23 cellular contexts compared by ENCODE assay signal in the genomic region with DNA sequence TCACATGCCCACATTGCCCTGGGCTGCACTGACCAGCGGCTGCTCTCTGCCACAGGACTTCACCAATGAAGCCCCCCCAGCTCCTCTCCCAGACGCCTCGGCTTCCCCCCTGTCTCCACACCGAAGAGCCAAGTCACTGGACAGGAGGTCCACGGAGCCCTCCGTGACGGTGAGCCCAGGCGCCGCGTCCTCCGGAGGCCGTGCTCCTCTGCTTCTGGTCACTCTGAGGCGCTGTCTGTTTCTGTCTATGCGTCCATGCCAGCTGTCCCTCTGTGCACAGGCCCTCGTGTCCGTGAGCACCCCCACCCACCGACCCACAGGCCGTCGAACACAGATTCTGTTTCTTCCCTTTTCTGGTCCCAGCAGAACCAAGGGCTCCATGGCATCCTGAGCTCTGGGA.
"Had no signal": no experiment of that assay in that cellular context is flagged by ENCODE, and none has a peak within 500 bp of the region (broad histone marks: within the 10 kb centered on the region; RNA-seq: fewer than 3 reads in every experiment).

No MANE protein-coding gene starts in this region.

- H3K79me2 ChIP-seq: parathyroid adenoma had no signal

- H3K9me3 Mint-ChIP-seq: effector memory CD8-positive, alpha-beta T cell; natural killer cell; stimulated activated naive CD8-positive, alpha-beta T cell treated with anti-CD3 and anti-CD28 coated beads, Interleukin-15, amount 100 ng/mL, for 72 hours had no signal

- H3K27ac Mint-ChIP-seq: effector memory CD8-positive, alpha-beta T cell; progenitor cell of endocrine pancreas; stimulated activated naive CD8-positive, alpha-beta T cell treated with anti-CD3 and anti-CD28 coated beads, Interleukin-15, amount 100 ng/mL, for 72 hours had no signal

- H3K27ac ChIP-seq: esophagus squamous epithelium, left lung, lower lobe of right lung, neutrophil, parathyroid adenoma, right lobe of liver, suprapubic skin, transverse colon, vagina had no signal

- ATAC-seq: effector memory CD8-positive, alpha-beta T cell; left lung; lower lobe of right lung; natural killer cell; right lobe of liver; stimulated activated naive CD8-positive, alpha-beta T cell treated with anti-CD3 and anti-CD28 coated beads, Interleukin-15, amount 100 ng/mL, for 72 hours had no signal

- H3K4me1 ChIP-seq: parathyroid adenoma, right lobe of liver had no signal

- H3K27me3 Mint-ChIP-seq: effector memory CD8-positive, alpha-beta T cell; progenitor cell of endocrine pancreas; stimulated activated naive CD8-positive, alpha-beta T cell treated with anti-CD3 and anti-CD28 coated beads, Interleukin-15, amount 100 ng/mL, for 72 hours had no signal

- H3K9ac ChIP-seq: parathyroid adenoma had no signal

- H3K9me3 ChIP-seq: esophagus squamous epithelium, left lung, lower lobe of right lung, neutrophil, right lobe of liver, suprapubic skin, transverse colon, vagina had no signal

- H2AFZ ChIP-seq: parathyroid adenoma had no signal

- H3K4me3 Mint-ChIP-seq: effector memory CD8-positive, alpha-beta T cell; natural killer cell; stimulated activated naive CD8-positive, alpha-beta T cell treated with anti-CD3 and anti-CD28 coated beads, Interleukin-15, amount 100 ng/mL, for 72 hours had no signal

- H3K27me3 ChIP-seq: esophagus squamous epithelium, left lung, neutrophil, right lobe of liver, suprapubic skin, transverse colon, vagina had no signal

- DNase-seq: cortex of kidney; effector memory CD8-positive, alpha-beta T cell; erythroblast; esophagus squamous epithelium; foreskin melanocyte; hypothalamus; kidney; lower lobe of right lung; natural killer cell; small intestine; stimulated activated CD4-positive, alpha-beta T cell treated with anti-CD3 and anti-CD28 coated beads, Interleukin-15, amount 100 ng/mL, for 24 hours; stimulated activated CD4-positive, alpha-beta T cell treated with anti-CD3 and anti-CD28 coated beads, Interleukin-2, amount 100 ng/mL, for 48 hours; stimulated activated naive CD4-positive, alpha-beta T cell; stimulated activated naive CD8-positive, alpha-beta T cell treated with anti-CD3 and anti-CD28 coated beads, Interleukin-15, amount 100 ng/mL, for 72 hours; transverse colon had no signal

- FAIRE-seq: endometrium, kidney, small intestine had no signal

- H3K4me3 ChIP-seq: esophagus squamous epithelium, left lung, lower lobe of right lung, right lobe of liver, suprapubic skin, transverse colon, vagina had no signal
